ENCODE assay signal across 10 cellular contexts in genomic region chr2:237743024-237743423, GRCh38. TPM values are rescaled to one million over a fixed set of nuclear protein-coding genes. Genes with fewer than 3 reads are reported as not detected.
DNase-seq lines count a peak whose midpoint lies in the region; ATAC-seq and TF ChIP-seq lines count a peak whose summit lies in the region.
"Had no signal": no experiment of that assay in that cellular context is flagged by ENCODE, and none has a peak within 500 bp of the region (broad histone marks: within the 10 kb centered on the region; RNA-seq: fewer than 3 reads in every experiment).

No MANE protein-coding gene starts in this region.

- H3K79me2 ChIP-seq in GM23338 (replicated peaks; ENCODE audit: insufficient read depth), result peaks cover 67% of the 10 kb centered on the region

- no peak overlapping the region for H3K4me2 ChIP-seq in GM23338

- H3K27ac Mint-ChIP-seq in activated naive CD4-positive, alpha-beta T cell treated with anti-CD3 and anti-CD28 coated beads for 36 hours, result peak overlapping the region; percentile 34
- H3K27ac Mint-ChIP-seq in activated CD8-positive, alpha-beta T cell treated with anti-CD3 and anti-CD28 coated beads, Interleukin-2, amount 10 ng/mL, durations not matched to agents 7 days and 5 days, result peak overlapping the region; percentile 53
- peak overlapping the region; percentile 73 to 89 (median 82) for H3K27ac Mint-ChIP-seq in immature natural killer cell
- no peak overlapping the region for H3K27ac Mint-ChIP-seq in GM23338

- no peaks in the 10 kb centered on the region for H3K9me3 Mint-ChIP-seq in activated naive CD4-positive, alpha-beta T cell treated with anti-CD3 and anti-CD28 coated beads for 36 hours
- no peaks in the 10 kb centered on the region for H3K9me3 Mint-ChIP-seq in activated CD8-positive, alpha-beta T cell treated with anti-CD3 and anti-CD28 coated beads, Interleukin-2, amount 10 ng/mL, durations not matched to agents 7 days and 5 days (ENCODE audit: insufficient read depth)
- H3K9me3 Mint-ChIP-seq in immature natural killer cell, result no peaks in the 10 kb centered on the region
- no peaks in the 10 kb centered on the region; the same call in 2 of the 3 replicates for H3K9me3 Mint-ChIP-seq in GM23338

- DNase-seq in activated naive CD4-positive, alpha-beta T cell treated with anti-CD3 and anti-CD28 coated beads for 36 hours, result no peak
- DNase-seq in activated naive CD4-positive, alpha-beta T cell treated with anti-CD3 and anti-CD28 coated beads, Interleukin-2, amount 50 U/mL, for 16 hours, result no peak
- no peak for DNase-seq in activated CD8-positive, alpha-beta T cell treated with anti-CD3 and anti-CD28 coated beads, Interleukin-2, amount 10 ng/mL, durations not matched to agents 7 days and 5 days
- DNase-seq in immature natural killer cell, result no peak
- no peak for DNase-seq in stomach
- no peak for DNase-seq in GM23338 (ENCODE audit: low spot score)
- no peak for DNase-seq in SHP77 treated with DMSO at 0.1 percent for 48 hours (lab: John Stamatoyannopoulos, UW)
- DNase-seq in NCI-H345 (lab: John Stamatoyannopoulos, UW), result no peak
- DNase-seq: DMS79 treated with DMSO at 0.1 percent for 48 hours had no signal

- H3K4me1 Mint-ChIP-seq in activated naive CD4-positive, alpha-beta T cell treated with anti-CD3 and anti-CD28 coated beads for 36 hours (ENCODE audit: low read depth), result peaks cover 41% of the 10 kb centered on the region
- H3K4me1 Mint-ChIP-seq in activated CD8-positive, alpha-beta T cell treated with anti-CD3 and anti-CD28 coated beads, Interleukin-2, amount 10 ng/mL, durations not matched to agents 7 days and 5 days (ENCODE audit: low read depth), result peaks cover 24% of the 10 kb centered on the region
- peaks cover 51 to 63% of the 10 kb centered on the region in 2 donors for H3K4me1 Mint-ChIP-seq in immature natural killer cell
- peaks cover 53% of the 10 kb centered on the region for H3K4me1 Mint-ChIP-seq in GM23338

- no peak for TF ChIP-seq CTCF in stomach (IDR thresholded peaks at IDR 0.05)
- TF ChIP-seq CTCF in GM23338 (conservative IDR thresholded peaks at IDR 0.05; ENCODE audit: low read depth in 2 of 2), result no peak

- H3K36me3 ChIP-seq in stomach (peaks cover 0 to 31% (median 13%) of the 10 kb centered on the region in 4 donors), GM23338 (ENCODE audit: insufficient read depth) (no peaks in the 10 kb centered on the region)

- no peak for TF ChIP-seq EP300 in stomach (IDR thresholded peaks at IDR 0.05)

- POLR2A ChIA-PET in activated CD8-positive, alpha-beta T cell treated with anti-CD3 and anti-CD28 coated beads, Interleukin-2, amount 10 ng/mL, durations not matched to agents 7 days and 5 days (lab: Charles Lee), result interaction anchor here (0.6 kb wide), 1 partner anchor 48 kb away, joined by 3 read pairs; no protein-coding TSS in a partner anchor

- no peaks in the 10 kb centered on the region for H3K9me2 ChIP-seq in GM23338 (ENCODE audit: insufficient read depth)

- 57 to 80% (median 77%) methylated on average over 6 of the region's 6 CpGs for WGBS in stomach, 5 donors

- H3K27me3 ChIP-seq in stomach (no peaks in the 10 kb centered on the region), GM23338 (ENCODE audit: insufficient read depth) (no peaks in the 10 kb centered on the region)

- no peak for ATAC-seq in activated CD8-positive, alpha-beta T cell treated with anti-CD3 and anti-CD28 coated beads, Interleukin-2, amount 10 ng/mL, durations not matched to agents 7 days and 5 days
- ATAC-seq in GM23338, result no peak

- intact Hi-C loops in activated naive CD4-positive, alpha-beta T cell treated with anti-CD3 and anti-CD28 coated beads for 36 hours (cut with micrococcal nuclease), result no loop called here
- intact Hi-C loops in stomach (cut with DNase I; ENCODE audit: low total_unique reads), result loop anchor here (5.0 to 10.0 kb wide), 2 partner anchors 71 to 158 kb away; no protein-coding TSS in a partner anchor

- CTCF ChIA-PET in activated naive CD4-positive, alpha-beta T cell treated with anti-CD3 and anti-CD28 coated beads for 36 hours (lab: Charles Lee), result interaction anchor here (1.8 to 7.4 kb wide), 3 partner anchors 15 to 68 kb away, joined by 6 to 146 read pairs (median 13); no protein-coding TSS in a partner anchor
- CTCF ChIA-PET in activated CD8-positive, alpha-beta T cell treated with anti-CD3 and anti-CD28 coated beads, Interleukin-2, amount 10 ng/mL, durations not matched to agents 7 days and 5 days (lab: Charles Lee), result interaction anchor here (1.0 to 8.3 kb wide), 5 partner anchors 41 to 112 kb away, joined by 3 to 172 read pairs (median 8); no protein-coding TSS in a partner anchor

- no peak overlapping the region for H2AFZ ChIP-seq in GM23338

- no peaks in the 10 kb centered on the region for H3K27me3 Mint-ChIP-seq in activated naive CD4-positive, alpha-beta T cell treated with anti-CD3 and anti-CD28 coated beads for 36 hours (ENCODE audit: low read depth)
- no peaks in the 10 kb centered on the region for H3K27me3 Mint-ChIP-seq in activated CD8-positive, alpha-beta T cell treated with anti-CD3 and anti-CD28 coated beads, Interleukin-2, amount 10 ng/mL, durations not matched to agents 7 days and 5 days (ENCODE audit: low read depth)
- H3K27me3 Mint-ChIP-seq in immature natural killer cell (ENCODE audit: low read depth in 3 of 3), result peaks cover 2 to 12% (median 11%) of the 10 kb centered on the region in 3 donors
- H3K27me3 Mint-ChIP-seq in GM23338 (ENCODE audit: insufficient read depth, low read depth, poor library complexity), result peaks cover 4% of the 10 kb centered on the region

- no peaks in the 10 kb centered on the region for H3K9me3 ChIP-seq in stomach

- no peaks in the 10 kb centered on the region for H3F3A ChIP-seq in GM23338 (replicated peaks; ENCODE audit: low read depth)

- H4K20me1 ChIP-seq in GM23338 (replicated peaks; ENCODE audit: insufficient read depth), result peaks cover 20% of the 10 kb centered on the region; the same call in 1 of the 2 replicates

- TF ChIP-seq POLR2A in stomach (IDR thresholded peaks at IDR 0.05), result no peak

- H3K4me1 ChIP-seq in stomach, result peaks cover 29 to 84% (median 58%) of the 10 kb centered on the region in 4 donors
- H3K4me1 ChIP-seq in GM23338 (ENCODE audit: insufficient read depth), result peaks cover 17% of the 10 kb centered on the region

- H3K4me3 ChIP-seq in stomach (no peak overlapping the region), GM23338 (no peak overlapping the region)

- H3K36me3 Mint-ChIP-seq in activated naive CD4-positive, alpha-beta T cell treated with anti-CD3 and anti-CD28 coated beads for 36 hours (ENCODE audit: low read depth), result peaks cover 7% of the 10 kb centered on the region
- peaks cover 41% of the 10 kb centered on the region for H3K36me3 Mint-ChIP-seq in activated CD8-positive, alpha-beta T cell treated with anti-CD3 and anti-CD28 coated beads, Interleukin-2, amount 10 ng/mL, durations not matched to agents 7 days and 5 days (ENCODE audit: low read depth)
- H3K36me3 Mint-ChIP-seq in immature natural killer cell, result peaks cover 0 to 6% (median under 1%) of the 10 kb centered on the region in 3 donors
- H3K36me3 Mint-ChIP-seq in GM23338 (ENCODE audit: low read depth), result peaks cover 6% of the 10 kb centered on the region

- H3K27ac ChIP-seq in stomach, result peak overlapping the region in 4 of 5 donors; percentile 30 to 87 (median 59)
- H3K27ac ChIP-seq in GM23338 (ENCODE audit: low read depth), result no peak overlapping the region
- H3K27ac ChIP-seq: HL-60 had no signal

- no peak overlapping the region for H3K4me3 Mint-ChIP-seq in activated naive CD4-positive, alpha-beta T cell treated with anti-CD3 and anti-CD28 coated beads for 36 hours
- no peak overlapping the region for H3K4me3 Mint-ChIP-seq in activated CD8-positive, alpha-beta T cell treated with anti-CD3 and anti-CD28 coated beads, Interleukin-2, amount 10 ng/mL, durations not matched to agents 7 days and 5 days
- H3K4me3 Mint-ChIP-seq in immature natural killer cell, result no peak overlapping the region
- H3K4me3 Mint-ChIP-seq in GM23338, result no peak overlapping the region

TF ChIP-seq in GM23338, 12 proteins besides CTCF, POLR2A, EP300 and RAD21 (continues in another document):
- no peak for TF ChIP-seq REST (IDR thresholded peaks at IDR 0.05; ENCODE audit: unreplicated experiment)

RNA-seq across cellular contexts. Expression of gene RBM44, which starts 55.6 kb away (rescaled TPM):
- under 1 TPM; 0.52 to 0.84 TPM for total RNA-seq in activated naive CD4-positive, alpha-beta T cell treated with anti-CD3 and anti-CD28 coated beads for 36 hours
- total RNA-seq in activated CD8-positive, alpha-beta T cell treated with anti-CD3 and anti-CD28 coated beads, Interleukin-2, amount 10 ng/mL, durations not matched to agents 7 days and 5 days, result under 1 TPM; 0.37 to 0.73 TPM
- polyA plus RNA-seq in immature natural killer cell (under 1 TPM in 1 of 3 donors, not detected in 2; 0.08 TPM), stomach (under 1 TPM in 1 of 3 donors, not detected in 2; 0.35 TPM), GM23338 (2016; fragmentation: Nextera tagmentation; extraction: Ambion mirVana) (0.21 and 0.29 TPM in 2 replicates)
- 1 to 10 TPM in 3 of 5 donors, under 1 TPM in 1, not detected in 1; under 0.01 to 2.4 (median 1.9) TPM for total RNA-seq in stomach
- 0.19 and 0.87 TPM in 2 replicates for total RNA-seq in GM23338 (2014; rRNA removed; shearing (Covaris generic))
